8 cellular contexts compared by ENCODE assay signal in genomic region chr4:118849867-118850812, GRCh38. TPM values are rescaled to one million over a fixed set of nuclear protein-coding genes. Genes with fewer than 3 reads are reported as not detected.
A peak's percentile ranks its signal among the peaks of the same experiment; 100 is the strongest.
DNase-seq lines count a peak whose midpoint lies in the region; ATAC-seq and TF ChIP-seq lines count a peak whose summit lies in the region.

No MANE protein-coding gene starts in this region.

- H2BK120ac ChIP-seq in H9 (ENCODE audit: low read depth, low read length, poor library complexity, severe bottlenecking): peak overlapping the region; percentile 57

- no peaks in the 10 kb centered on the region for H3K9me3 Mint-ChIP-seq in H9
- H3K9me3 Mint-ChIP-seq in stimulated activated memory B cell treated with anti-CD40 and anti-IgM and Interleukin-4, amounts not matched to agents 10 μg/mL and 1 μg/mL and 100 μg/mL, for 72 hours: no peaks in the 10 kb centered on the region

- no peak overlapping the region for H4K8ac ChIP-seq in H9 (replicated peaks; ENCODE audit: insufficient read length, low read depth, low read length)

- H3K79me1 ChIP-seq in H9 (ENCODE audit: insufficient read depth, low read depth, low read length, poor library complexity, severe bottlenecking): no peaks in the 10 kb centered on the region

- peak overlapping the region; percentile 67 for H3K9ac ChIP-seq in H9 (ENCODE audit: extremely low read depth, insufficient read length, low read length)

- peak overlapping the region; percentile 25 for H3T11ph ChIP-seq in H9 (ENCODE audit: low read length)

- H2BK15ac ChIP-seq in H9 (ENCODE audit: low read depth, low read length): no peak overlapping the region

- H3K56ac ChIP-seq in H9 (ENCODE audit: insufficient read length, low read depth, low read length): no peak overlapping the region

- no peaks in the 10 kb centered on the region for H3K9me3 ChIP-seq in H9 (ENCODE audit: control insufficient read depth, low read depth, low read length)

- H3K27me3 ChIP-seq in H9 (ENCODE audit: insufficient read depth, low read length): no peaks in the 10 kb centered on the region

- no peak for TF ChIP-seq CTCF in H9 (conservative IDR thresholded peaks at IDR 0.05)

- peak overlapping the region; percentile 93 to 98 (median 98) for H3K27ac Mint-ChIP-seq in H9
- H3K27ac Mint-ChIP-seq in stimulated activated memory B cell treated with anti-CD40 and anti-IgM and Interleukin-4, amounts not matched to agents 10 μg/mL and 1 μg/mL and 100 μg/mL, for 72 hours: peak overlapping the region; percentile 91

- no peaks in the 10 kb centered on the region for H3K36me3 Mint-ChIP-seq in H9 (ENCODE audit: insufficient read depth in 1 of 3, low read depth in 3 of 3)
- H3K36me3 Mint-ChIP-seq in stimulated activated memory B cell treated with anti-CD40 and anti-IgM and Interleukin-4, amounts not matched to agents 10 μg/mL and 1 μg/mL and 100 μg/mL, for 72 hours: peaks cover 8% of the 10 kb centered on the region

- peak overlapping the region; percentile 61 for H3K18ac ChIP-seq in H9 (ENCODE audit: insufficient read length, low read depth, low read length)

- no peak overlapping the region for H2AK5ac ChIP-seq in H9 (ENCODE audit: insufficient read length, low read length)

- no peaks in the 10 kb centered on the region; the same call in 1 of the 2 replicates for H3K79me2 ChIP-seq in H9 (ENCODE audit: insufficient read depth, low read length)

- H2BK12ac ChIP-seq in H9 (ENCODE audit: insufficient read length, low read depth, low read length): no peak overlapping the region

- no peak overlapping the region for H2BK20ac ChIP-seq in H9 (ENCODE audit: low read depth, low read length, poor library complexity, severe bottlenecking)

- peaks cover 9% of the 10 kb centered on the region; the same call in 1 of the 2 replicates for H3K4me1 ChIP-seq in H9 (ENCODE audit: insufficient read depth, low read length)

- H2BK5ac ChIP-seq in H9 (ENCODE audit: insufficient read length, low read length): peak overlapping the region; percentile 57

- no peak overlapping the region for H4K91ac ChIP-seq in H9 (ENCODE audit: insufficient read length, low read depth, low read length)

- no peak overlapping the region for H3K23ac ChIP-seq in H9 (ENCODE audit: insufficient read length, low read depth, low read length)

- H3K4me1 Mint-ChIP-seq in H9: peaks cover 55 to 57% of the 10 kb centered on the region in 2 experiments
- peaks cover 21% of the 10 kb centered on the region for H3K4me1 Mint-ChIP-seq in stimulated activated memory B cell treated with anti-CD40 and anti-IgM and Interleukin-4, amounts not matched to agents 10 μg/mL and 1 μg/mL and 100 μg/mL, for 72 hours

- WGBS in H9 (ENCODE audit: extremely low coverage, insufficient read length, low lambda C conversion rate): no CpG with 5 or more reads among the region's 7 CpGs

- peak overlapping the region; percentile 50 for H3K4me3 ChIP-seq in iPS-11a (ENCODE audit: low read depth, low read length)

- peak overlapping the region; percentile 98 for H3K27ac ChIP-seq in H9 (ENCODE audit: insufficient read length, low read depth, low read length)

- peak in 2 of 3 experiments; percentile 12 to 34 for DNase-seq in NCI-H1417 (lab: John Stamatoyannopoulos, UW)
- no peak for DNase-seq in NCI-H1417 treated with DMSO at 0.1 percent for 48 hours (lab: John Stamatoyannopoulos, UW)
- peak; percentile 66 for DNase-seq in H9
- peak; percentile 51 for DNase-seq in NAMALWA (ENCODE audit: low spot score)
- peak; percentile 8 for DNase-seq in activated T-helper 9 cell treated with anti-CD3 and anti-CD28 coated beads, Interleukin-2, amount 50 U/mL, for 16 hours (ENCODE audit: low read depth)
- no peak for DNase-seq in NCI-H1105 (lab: John Stamatoyannopoulos, UW)

- H3K4ac ChIP-seq in H9 (ENCODE audit: low read depth, low read length): no peak overlapping the region

- H4K5ac ChIP-seq in H9 (ENCODE audit: insufficient read length, low read depth, low read length): no peak overlapping the region

- ATAC-seq in stimulated activated memory B cell treated with anti-CD40 and anti-IgM and Interleukin-4, amounts not matched to agents 10 μg/mL and 1 μg/mL and 100 μg/mL, for 72 hours: peak; percentile 66

- no peak overlapping the region for H2AFZ ChIP-seq in H9 (ENCODE audit: low read length)

- peak overlapping the region; percentile 77 to 89 for H3K4me3 Mint-ChIP-seq in H9
- peak overlapping the region; percentile 91 for H3K4me3 Mint-ChIP-seq in stimulated activated memory B cell treated with anti-CD40 and anti-IgM and Interleukin-4, amounts not matched to agents 10 μg/mL and 1 μg/mL and 100 μg/mL, for 72 hours

- peaks cover 3% of the 10 kb centered on the region for H3K23me2 ChIP-seq in H9 (ENCODE audit: insufficient read length, low read depth, low read length, poor library complexity, severe bottlenecking)

- H3K27me3 Mint-ChIP-seq in H9 (ENCODE audit: low read depth): no peaks in the 10 kb centered on the region
- peaks cover 8% of the 10 kb centered on the region for H3K27me3 Mint-ChIP-seq in stimulated activated memory B cell treated with anti-CD40 and anti-IgM and Interleukin-4, amounts not matched to agents 10 μg/mL and 1 μg/mL and 100 μg/mL, for 72 hours

- no peak overlapping the region for H3K14ac ChIP-seq in H9 (ENCODE audit: insufficient read depth, low read length)

- peak overlapping the region; percentile 98 for H3K4me2 ChIP-seq in H9 (ENCODE audit: insufficient read depth, insufficient read length, low read length)

- no peaks in the 10 kb centered on the region for H4K20me1 ChIP-seq in H9 (ENCODE audit: control insufficient read depth, insufficient read depth, insufficient read length)

RNA-seq across cellular contexts. Expression of gene SEC24D, which starts 14.2 kb away (rescaled TPM):
- 59.1 and 61.5 TPM in 2 replicates for total RNA-seq in H9 (2021)

RNA-seq across cellular contexts. Expression of gene SYNPO2, which starts 38.5 kb away (rescaled TPM):
- 1.1 and 1.2 TPM in 2 replicates for total RNA-seq in H9 (2021)

Comparison
In these comparisons a context has a peak if more than half of its experiments do, and no peak if none do; other contexts are left out.
1. DNase-seq: peak in NCI-H1417 (2 of 3), H9 (single experiment), NAMALWA (single experiment) and activated T-helper 9 cell treated with anti-CD3 and anti-CD28 coated beads, Interleukin-2, amount 50 U/mL, for 16 hours (single experiment); none in NCI-H1417 treated with DMSO at 0.1 percent for 48 hours (single experiment) and NCI-H1105 (single experiment).